In genomic region chr11:16722945-16723344, GRCh38 we compare ENCODE assay signal across 29 cellular contexts.
"Had no signal": no experiment of that assay in that cellular context is flagged by ENCODE, and none has a peak within 500 bp of the region (broad histone marks: within the 10 kb centered on the region; RNA-seq: fewer than 3 reads in every experiment).

No MANE protein-coding gene starts in this region.

- H3K4me1 Mint-ChIP-seq: stimulated activated effector memory CD8-positive, alpha-beta T cell treated with anti-CD3 and anti-CD28 coated beads, Interleukin-12 subunit alpha, Interleukin-12 subunit beta, amount 100 ng/mL, for 72 hours; stimulated activated memory B cell treated with anti-CD40 and anti-IgM and Interleukin-4, amounts not matched to agents 10 μg/mL and 1 μg/mL and 100 μg/mL, for 72 hours; stimulated activated naive B cell treated with anti-CD40 and anti-IgM and Interleukin-4, amounts not matched to agents 10 μg/mL and 1 μg/mL and 100 μg/mL, for 72 hours; stimulated activated naive CD8-positive, alpha-beta T cell treated with anti-CD3 and anti-CD28 coated beads, Interleukin-15, amount 100 ng/mL, for 72 hours had no signal

- DNase-seq: stimulated activated CD4-positive, alpha-beta T cell treated with anti-CD3 and anti-CD28 coated beads, Interleukin-2, amount 100 ng/mL, for 48 hours; stimulated activated CD4-positive, alpha-beta T cell treated with anti-CD3 and anti-CD28 coated beads, Interleukin-4, amount 100 ng/mL, for 1 hour; stimulated activated CD4-positive, alpha-beta T cell treated with anti-CD3 and anti-CD28 coated beads, Interleukin-4, amount 100 ng/mL, for 24 hours; stimulated activated CD4-positive, alpha-beta T cell treated with anti-CD3 and anti-CD28 coated beads, Interleukin-4, amount 100 ng/mL, for 4 hours; stimulated activated CD8-positive, alpha-beta memory T cell treated with anti-CD3 and anti-CD28 coated beads, Interleukin-4, amount 100 ng/mL, for 48 hours; stimulated activated naive B cell treated with anti-CD40 and anti-IgM and Interleukin-4, amounts not matched to agents 10 μg/mL and 1 μg/mL and 100 μg/mL, for 72 hours; stimulated activated naive CD4-positive, alpha-beta T cell; stimulated activated naive CD4-positive, alpha-beta T cell treated with Interleukin-2 at 50 U/mL for 16 hours; stimulated activated naive CD8-positive, alpha-beta T cell treated with anti-CD3 and anti-CD28 coated beads, Interleukin-15, amount 100 ng/mL, for 72 hours; stimulated activated naive CD8-positive, alpha-beta T cell treated with anti-CD3 and anti-CD28 coated beads, Interleukin-15, Interleukin-2, amounts not matched to agents 100 U/mL and 50 U/mL, for 24 hours; stomach; substantia nigra; testis; thyroid gland; tibial artery; transverse colon; trophoblast cell; upper lobe of left lung; upper lobe of right lung; uterus had no signal

- H3K4me3 ChIP-seq: stomach, suprapubic skin, testis, thoracic aorta, thyroid gland, tibial artery, tibial nerve, transverse colon, upper lobe of left lung, upper lobe of right lung, uterus, vagina had no signal

- H3K36me3 ChIP-seq: stomach, suprapubic skin, thoracic aorta, thyroid gland, tibial artery, tibial nerve, transverse colon, upper lobe of left lung, upper lobe of right lung, uterus, vagina had no signal

- H3K4me3 Mint-ChIP-seq: stimulated activated effector memory CD8-positive, alpha-beta T cell treated with anti-CD3 and anti-CD28 coated beads, Interleukin-12 subunit alpha, Interleukin-12 subunit beta, amount 100 ng/mL, for 72 hours; stimulated activated memory B cell treated with anti-CD40 and anti-IgM and Interleukin-4, amounts not matched to agents 10 μg/mL and 1 μg/mL and 100 μg/mL, for 72 hours; stimulated activated naive B cell treated with anti-CD40 and anti-IgM and Interleukin-4, amounts not matched to agents 10 μg/mL and 1 μg/mL and 100 μg/mL, for 72 hours; stimulated activated naive CD8-positive, alpha-beta T cell treated with anti-CD3 and anti-CD28 coated beads, Interleukin-15, amount 100 ng/mL, for 72 hours; stimulated activated naive CD8-positive, alpha-beta T cell treated with anti-CD3 and anti-CD28 coated beads, Interleukin-15, Interleukin-2, amounts not matched to agents 100 ng/mL and 50 ng/mL, for 24 hours; type B pancreatic cell had no signal

- ATAC-seq: stimulated activated effector memory CD8-positive, alpha-beta T cell treated with anti-CD3 and anti-CD28 coated beads, Interleukin-12 subunit alpha, Interleukin-12 subunit beta, amount 100 ng/mL, for 72 hours; stimulated activated memory B cell treated with anti-CD40 and anti-IgM and Interleukin-4, amounts not matched to agents 10 μg/mL and 1 μg/mL and 100 μg/mL, for 72 hours; stimulated activated naive B cell treated with anti-CD40 and anti-IgM and Interleukin-4, amounts not matched to agents 10 μg/mL and 1 μg/mL and 100 μg/mL, for 72 hours; stimulated activated naive CD8-positive, alpha-beta T cell treated with anti-CD3 and anti-CD28 coated beads, Interleukin-15, amount 100 ng/mL, for 72 hours; stimulated activated naive CD8-positive, alpha-beta T cell treated with anti-CD3 and anti-CD28 coated beads, Interleukin-15, Interleukin-2, amounts not matched to agents 100 U/mL and 50 U/mL, for 24 hours; upper lobe of right lung had no signal

- H3K9me3 ChIP-seq: stomach, suprapubic skin, testis, thoracic aorta, thyroid gland, tibial artery, tibial nerve, transverse colon, upper lobe of left lung, upper lobe of right lung, uterus, vagina had no signal

- H3K27ac Mint-ChIP-seq: stimulated activated effector memory CD8-positive, alpha-beta T cell treated with anti-CD3 and anti-CD28 coated beads, Interleukin-12 subunit alpha, Interleukin-12 subunit beta, amount 100 ng/mL, for 72 hours; stimulated activated memory B cell treated with anti-CD40 and anti-IgM and Interleukin-4, amounts not matched to agents 10 μg/mL and 1 μg/mL and 100 μg/mL, for 72 hours; stimulated activated naive B cell treated with anti-CD40 and anti-IgM and Interleukin-4, amounts not matched to agents 10 μg/mL and 1 μg/mL and 100 μg/mL, for 72 hours; stimulated activated naive CD8-positive, alpha-beta T cell treated with anti-CD3 and anti-CD28 coated beads, Interleukin-15, amount 100 ng/mL, for 72 hours; stimulated activated naive CD8-positive, alpha-beta T cell treated with anti-CD3 and anti-CD28 coated beads, Interleukin-15, Interleukin-2, amounts not matched to agents 100 ng/mL and 50 ng/mL, for 24 hours; type B pancreatic cell had no signal

- H3K36me3 Mint-ChIP-seq: stimulated activated effector memory CD8-positive, alpha-beta T cell treated with anti-CD3 and anti-CD28 coated beads, Interleukin-12 subunit alpha, Interleukin-12 subunit beta, amount 100 ng/mL, for 72 hours; stimulated activated naive B cell treated with anti-CD40 and anti-IgM and Interleukin-4, amounts not matched to agents 10 μg/mL and 1 μg/mL and 100 μg/mL, for 72 hours; type B pancreatic cell had no signal

- H3K27ac ChIP-seq: stomach, suprapubic skin, testis, thoracic aorta, thyroid gland, tibial artery, tibial nerve, transverse colon, upper lobe of left lung, upper lobe of right lung, uterus, vagina had no signal

- FAIRE-seq: urothelium cell line had no signal

- H3K27me3 ChIP-seq: stomach, suprapubic skin, testis, thyroid gland, tibial artery, tibial nerve, transverse colon, upper lobe of left lung, upper lobe of right lung, uterus, vagina had no signal

- H3K4me1 ChIP-seq: stomach, suprapubic skin, testis, thyroid gland, tibial artery, tibial nerve, transverse colon, upper lobe of left lung, upper lobe of right lung, uterus, vagina had no signal

- H3K27me3 Mint-ChIP-seq: stimulated activated naive CD8-positive, alpha-beta T cell treated with anti-CD3 and anti-CD28 coated beads, Interleukin-15, amount 100 ng/mL, for 72 hours; type B pancreatic cell had no signal

- H3K9me3 Mint-ChIP-seq: stimulated activated effector memory CD8-positive, alpha-beta T cell treated with anti-CD3 and anti-CD28 coated beads, Interleukin-12 subunit alpha, Interleukin-12 subunit beta, amount 100 ng/mL, for 72 hours; stimulated activated memory B cell treated with anti-CD40 and anti-IgM and Interleukin-4, amounts not matched to agents 10 μg/mL and 1 μg/mL and 100 μg/mL, for 72 hours; stimulated activated naive B cell treated with anti-CD40 and anti-IgM and Interleukin-4, amounts not matched to agents 10 μg/mL and 1 μg/mL and 100 μg/mL, for 72 hours; stimulated activated naive CD8-positive, alpha-beta T cell treated with anti-CD3 and anti-CD28 coated beads, Interleukin-15, Interleukin-2, amounts not matched to agents 100 ng/mL and 50 ng/mL, for 24 hours; type B pancreatic cell had no signal
